ENCODE assay signal across 20 cellular contexts in genomic region chr10:9239298-9239697, GRCh38.
"Had no signal": no experiment of that assay in that cellular context is flagged by ENCODE, and none has a peak within 500 bp of the region (broad histone marks: within the 10 kb centered on the region; RNA-seq: fewer than 3 reads in every experiment).

No MANE protein-coding gene starts in this region.

- ATAC-seq: left lobe of liver; mucosa of descending colon; naive thymus-derived CD8-positive, alpha-beta T cell; T-helper 17 cell had no signal

- H3K4me3 Mint-ChIP-seq: activated CD4-positive, alpha-beta T cell treated with anti-CD3 and anti-CD28 coated beads, Interleukin-2, amount 10 ng/mL, durations not matched to agents 7 days and 5 days; activated naive CD8-positive, alpha-beta T cell treated with anti-CD3 and anti-CD28 coated beads, Interleukin-2, amount 10 ng/mL, durations not matched to agents 7 days and 5 days; activated T-helper 1 cell treated with anti-CD3 and anti-CD28 coated beads, Interleukin-12 subunit alpha, Interleukin-12 subunit beta, Interleukin-2, Interleukin-4 antibody, amounts not matched to agents 30 ng/mL and 10 ng/mL and 1 ng/mL, durations not matched to agents 14 hours and 24 hours and 36 hours; naive thymus-derived CD8-positive, alpha-beta T cell; T-helper 17 cell had no signal

- H3K36me3 Mint-ChIP-seq: activated naive CD8-positive, alpha-beta T cell treated with anti-CD3 and anti-CD28 coated beads, Interleukin-2, amount 10 ng/mL, durations not matched to agents 7 days and 5 days; naive thymus-derived CD8-positive, alpha-beta T cell had no signal

- H3K4me1 Mint-ChIP-seq: activated CD4-positive, alpha-beta T cell treated with anti-CD3 and anti-CD28 coated beads, Interleukin-2, amount 10 ng/mL, durations not matched to agents 7 days and 5 days; activated naive CD8-positive, alpha-beta T cell treated with anti-CD3 and anti-CD28 coated beads, Interleukin-2, amount 10 ng/mL, durations not matched to agents 7 days and 5 days; naive thymus-derived CD8-positive, alpha-beta T cell; T-helper 17 cell had no signal

- H3K27ac Mint-ChIP-seq: activated CD4-positive, alpha-beta T cell treated with anti-CD3 and anti-CD28 coated beads, Interleukin-2, amount 10 ng/mL, durations not matched to agents 7 days and 5 days; activated naive CD8-positive, alpha-beta T cell treated with anti-CD3 and anti-CD28 coated beads, Interleukin-2, amount 10 ng/mL, durations not matched to agents 7 days and 5 days; activated T-helper 1 cell treated with anti-CD3 and anti-CD28 coated beads, Interleukin-12 subunit alpha, Interleukin-12 subunit beta, Interleukin-2, Interleukin-4 antibody, amounts not matched to agents 30 ng/mL and 10 ng/mL and 1 ng/mL, durations not matched to agents 14 hours and 24 hours and 36 hours; naive thymus-derived CD8-positive, alpha-beta T cell; T-helper 17 cell had no signal

- H3K27ac ChIP-seq: right atrium auricular region, skin epidermis, tibial artery, vagina had no signal

- DNase-seq: activated CD4-positive, alpha-beta T cell treated with anti-CD3 and anti-CD28 coated beads, Interleukin-2, amount 10 ng/mL, durations not matched to agents 7 days and 5 days; activated CD4-positive, CD25-positive, alpha-beta regulatory T cell; activated CD8-positive, alpha-beta memory T cell treated with anti-CD3 and anti-CD28 coated beads, Interleukin-2, amount 50 U/mL, for 48 hours; activated naive CD8-positive, alpha-beta T cell treated with anti-CD3 and anti-CD28 coated beads, Interleukin-2, amount 10 ng/mL, durations not matched to agents 7 days and 5 days; anterior cingulate cortex; cerebellar nuclear complex; effector memory CD4-positive, alpha-beta T cell; mucosa of descending colon; naive thymus-derived CD8-positive, alpha-beta T cell; nucleus accumbens; stimulated activated CD4-positive, alpha-beta T cell treated with anti-CD3 and anti-CD28 coated beads, Interleukin-15, amount 100 ng/mL, for 24 hours; stimulated activated CD4-positive, alpha-beta T cell treated with anti-CD3 and anti-CD28 coated beads, Interleukin-4, amount 100 ng/mL, for 24 hours; stimulated activated naive CD4-positive, alpha-beta T cell; T-helper 17 cell; tibial artery had no signal

- H3K9me3 Mint-ChIP-seq: activated CD4-positive, alpha-beta T cell treated with anti-CD3 and anti-CD28 coated beads, Interleukin-2, amount 10 ng/mL, durations not matched to agents 7 days and 5 days; activated naive CD8-positive, alpha-beta T cell treated with anti-CD3 and anti-CD28 coated beads, Interleukin-2, amount 10 ng/mL, durations not matched to agents 7 days and 5 days; activated T-helper 1 cell treated with anti-CD3 and anti-CD28 coated beads, Interleukin-12 subunit alpha, Interleukin-12 subunit beta, Interleukin-2, Interleukin-4 antibody, amounts not matched to agents 30 ng/mL and 10 ng/mL and 1 ng/mL, durations not matched to agents 14 hours and 24 hours and 36 hours had no signal
